10 cellular contexts compared by ENCODE assay signal in genomic region chr5:76292923-76293322, GRCh38.
A peak's percentile ranks its signal among the peaks of the same experiment; 100 is the strongest.
DNase-seq lines count a peak whose midpoint lies in the region; ATAC-seq and TF ChIP-seq lines count a peak whose summit lies in the region.
"Had no signal": no experiment of that assay in that cellular context is flagged by ENCODE, and none has a peak within 500 bp of the region (broad histone marks: within the 10 kb centered on the region; RNA-seq: fewer than 3 reads in every experiment).

No MANE protein-coding gene starts in this region.

- no peaks in the 10 kb centered on the region for H3K9me3 Mint-ChIP-seq in activated T-helper 2 cell treated with anti-CD3 and anti-CD28 coated beads, Interferon-gamma antibody, Interleukin-2, Interleukin-4, amounts not matched to agents 10 μg/mL and 5 μg/mL and 100 μg/mL, durations not matched to agents 14 hours and 24 hours and 36 hours

- H3K27ac Mint-ChIP-seq in activated T-helper 2 cell treated with anti-CD3 and anti-CD28 coated beads, Interferon-gamma antibody, Interleukin-2, Interleukin-4, amounts not matched to agents 10 μg/mL and 5 μg/mL and 100 μg/mL, durations not matched to agents 14 hours and 24 hours and 36 hours: no peak overlapping the region

- H3K4me3 ChIP-seq in heart right ventricle (no peak overlapping the region), right atrium auricular region (no peak overlapping the region), upper lobe of right lung (no peak overlapping the region)

- H3K27ac ChIP-seq in heart right ventricle (peak overlapping the region in 3 of 10 donors; percentile 17 to 74 (median 18)), right atrium auricular region (no peak overlapping the region), upper lobe of right lung (no peak overlapping the region)

- WGBS in heart right ventricle, 2 donors: 59 to 87% methylated on average over 1 of the region's 1 CpG

- intact Hi-C loops in heart right ventricle (cut with DNase I): no loop called here
- intact Hi-C loops in upper lobe of right lung (cut with DNase I): no loop called here
- intact Hi-C loops in activated T-helper 2 cell treated with anti-CD3 and anti-CD28 coated beads, Interferon-gamma antibody, Interleukin-2, Interleukin-4, amounts not matched to agents 10 μg/mL and 5 μg/mL and 100 μg/mL, durations not matched to agents 14 hours and 24 hours and 36 hours (cut with micrococcal nuclease): no loop called here

- H3K27me3 Mint-ChIP-seq in activated T-helper 2 cell treated with anti-CD3 and anti-CD28 coated beads, Interferon-gamma antibody, Interleukin-2, Interleukin-4, amounts not matched to agents 10 μg/mL and 5 μg/mL and 100 μg/mL, durations not matched to agents 14 hours and 24 hours and 36 hours (ENCODE audit: low read depth): peaks cover 32% of the 10 kb centered on the region

- H3K36me3 ChIP-seq in heart right ventricle: no peaks in the 10 kb centered on the region
- no peaks in the 10 kb centered on the region for H3K36me3 ChIP-seq in right atrium auricular region
- no peaks in the 10 kb centered on the region for H3K36me3 ChIP-seq in upper lobe of right lung

- peaks cover 0 to 19% (median 0%) of the 10 kb centered on the region in 9 donors for H3K4me1 ChIP-seq in heart right ventricle
- H3K4me1 ChIP-seq in right atrium auricular region: no peaks in the 10 kb centered on the region
- H3K4me1 ChIP-seq in upper lobe of right lung: no peaks in the 10 kb centered on the region

- H3K4me3 Mint-ChIP-seq in activated T-helper 2 cell treated with anti-CD3 and anti-CD28 coated beads, Interferon-gamma antibody, Interleukin-2, Interleukin-4, amounts not matched to agents 10 μg/mL and 5 μg/mL and 100 μg/mL, durations not matched to agents 14 hours and 24 hours and 36 hours (ENCODE audit: low read depth): no peak overlapping the region

- TF ChIP-seq CTCF in heart right ventricle (IDR thresholded peaks at IDR 0.05) (no peak), right atrium auricular region (IDR thresholded peaks at IDR 0.05) (no peak), upper lobe of right lung (IDR thresholded peaks at IDR 0.05) (no peak)

- H3K27me3 ChIP-seq in heart right ventricle (peaks cover 0 to 4% (median 0%) of the 10 kb centered on the region in 7 donors), right atrium auricular region (no peaks in the 10 kb centered on the region), upper lobe of right lung (no peaks in the 10 kb centered on the region)

- H3K36me3 Mint-ChIP-seq in activated T-helper 2 cell treated with anti-CD3 and anti-CD28 coated beads, Interferon-gamma antibody, Interleukin-2, Interleukin-4, amounts not matched to agents 10 μg/mL and 5 μg/mL and 100 μg/mL, durations not matched to agents 14 hours and 24 hours and 36 hours (ENCODE audit: low read depth): no peaks in the 10 kb centered on the region

- H3K9me3 ChIP-seq in heart right ventricle (no peaks in the 10 kb centered on the region), right atrium auricular region (no peaks in the 10 kb centered on the region), upper lobe of right lung (no peaks in the 10 kb centered on the region)

- DNase-seq in heart right ventricle: no peak
- no peak for DNase-seq in right atrium auricular region (ENCODE audit: low spot score)
- DNase-seq in NOMO-1 treated with dmso at 0.1 percent for 144 hours (lab: John Stamatoyannopoulos, UW; ENCODE audit: unreplicated experiment): peak; percentile 54
- no peak for DNase-seq in upper lobe of right lung
- DNase-seq in activated T-helper 2 cell treated with anti-CD3 and anti-CD28 coated beads, Interferon-gamma antibody, Interleukin-2, Interleukin-4, amounts not matched to agents 10 μg/mL and 5 μg/mL and 100 μg/mL, durations not matched to agents 14 hours and 24 hours and 36 hours (ENCODE audit: low spot score): no peak
- no peak for DNase-seq in NCI-H774 (lab: John Stamatoyannopoulos, UW)
- DNase-seq in DMS 273 treated with DMSO at 0.1 percent for 48 hours (lab: John Stamatoyannopoulos, UW): no peak
- DNase-seq: activated gamma-delta T cell, SHP77 had no signal

- peak in 6 of 8 donors; percentile 50 to 67 (median 58) for ATAC-seq in heart right ventricle
- ATAC-seq in HG02981 (IDR thresholded peaks at IDR 0.05; ENCODE audit: unreplicated experiment): peak; percentile 80
- ATAC-seq in upper lobe of right lung: peak; percentile 87

- peaks cover 7% of the 10 kb centered on the region for H3K4me1 Mint-ChIP-seq in activated T-helper 2 cell treated with anti-CD3 and anti-CD28 coated beads, Interferon-gamma antibody, Interleukin-2, Interleukin-4, amounts not matched to agents 10 μg/mL and 5 μg/mL and 100 μg/mL, durations not matched to agents 14 hours and 24 hours and 36 hours (ENCODE audit: low read depth)
